Comparison of ENCODE assay signal across 1 cellular context in the genomic region with DNA sequence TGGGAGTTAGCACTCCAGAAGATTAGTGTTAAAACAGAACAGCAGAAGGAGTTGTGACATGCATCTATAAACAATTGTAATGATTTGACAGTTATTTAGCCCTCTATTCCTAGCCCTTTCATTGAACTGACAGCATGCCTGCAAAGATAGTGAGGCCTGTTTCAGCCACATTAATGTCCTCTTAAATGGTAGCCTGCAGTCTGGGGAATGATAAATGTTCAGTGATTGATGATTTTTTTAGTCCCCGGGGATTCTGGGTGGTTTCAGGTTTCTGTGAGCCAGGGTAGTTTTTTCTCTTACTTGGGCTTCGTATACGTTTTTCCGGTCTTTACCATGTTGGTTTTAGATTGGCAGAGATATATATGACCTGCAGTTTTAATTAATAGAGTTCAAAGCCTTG.
TF ChIP-seq lines count a peak whose summit lies in the region.

No MANE protein-coding gene starts in this region.

TF ChIP-seq in HEK293, 187 proteins besides CTCF, POLR2A, EP300 and RAD21 (continued from another document):
- TF ChIP-seq ZNF76 (tag by site-specific recombination; IDR thresholded peaks at IDR 0.05; ENCODE audit: borderline replicate concordance, low read depth) (no peak), GFI1B (tag by site-specific recombination; IDR thresholded peaks at IDR 0.05) (peak; percentile 96), ZBTB7A (tag by site-specific recombination; IDR thresholded peaks at IDR 0.05; ENCODE audit: low read depth) (no peak), SP2 (tag by site-specific recombination; IDR thresholded peaks at IDR 0.05) (0 out of 2 replicates have a peak, but pooled peaks have one; percentile 18), ZFHX2 (tag by site-specific recombination; conservative IDR thresholded peaks at IDR 0.05) (no peak), KLF9 (tag by site-specific recombination; IDR thresholded peaks at IDR 0.05; ENCODE audit: low read depth) (no peak), ZNF214 (tag by site-specific recombination; IDR thresholded peaks at IDR 0.05; ENCODE audit: borderline replicate concordance) (no peak), ZNF248 (tag by site-specific recombination; IDR thresholded peaks at IDR 0.05) (no peak), ZNF521 (tag by site-specific recombination; IDR thresholded peaks at IDR 0.05) (no peak)
- TF ChIP-seq, protein P1, sequence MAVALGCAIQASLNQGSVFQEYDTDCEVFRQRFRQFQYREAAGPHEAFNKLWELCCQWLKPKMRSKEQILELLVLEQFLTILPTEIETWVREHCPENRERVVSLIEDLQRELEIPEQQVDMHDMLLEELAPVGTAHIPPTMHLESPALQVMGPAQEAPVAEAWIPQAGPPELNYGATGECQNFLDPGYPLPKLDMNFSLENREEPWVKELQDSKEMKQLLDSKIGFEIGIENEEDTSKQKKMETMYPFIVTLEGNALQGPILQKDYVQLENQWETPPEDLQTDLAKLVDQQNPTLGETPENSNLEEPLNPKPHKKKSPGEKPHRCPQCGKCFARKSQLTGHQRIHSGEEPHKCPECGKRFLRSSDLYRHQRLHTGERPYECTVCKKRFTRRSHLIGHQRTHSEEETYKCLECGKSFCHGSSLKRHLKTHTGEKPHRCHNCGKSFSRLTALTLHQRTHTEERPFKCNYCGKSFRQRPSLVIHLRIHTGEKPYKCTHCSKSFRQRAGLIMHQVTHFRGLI (tag by site-specific recombination; IDR thresholded peaks at IDR 0.05), result peak; percentile 84
- TF ChIP-seq, protein P2, sequence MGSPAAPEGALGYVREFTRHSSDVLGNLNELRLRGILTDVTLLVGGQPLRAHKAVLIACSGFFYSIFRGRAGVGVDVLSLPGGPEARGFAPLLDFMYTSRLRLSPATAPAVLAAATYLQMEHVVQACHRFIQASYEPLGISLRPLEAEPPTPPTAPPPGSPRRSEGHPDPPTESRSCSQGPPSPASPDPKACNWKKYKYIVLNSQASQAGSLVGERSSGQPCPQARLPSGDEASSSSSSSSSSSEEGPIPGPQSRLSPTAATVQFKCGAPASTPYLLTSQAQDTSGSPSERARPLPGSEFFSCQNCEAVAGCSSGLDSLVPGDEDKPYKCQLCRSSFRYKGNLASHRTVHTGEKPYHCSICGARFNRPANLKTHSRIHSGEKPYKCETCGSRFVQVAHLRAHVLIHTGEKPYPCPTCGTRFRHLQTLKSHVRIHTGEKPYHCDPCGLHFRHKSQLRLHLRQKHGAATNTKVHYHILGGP (tag by site-specific recombination; IDR thresholded peaks at IDR 0.05), result 0 out of 2 replicates have a peak, but pooled peaks have one; percentile 27
